ENCODE assay signal across 14 cellular contexts in genomic region chr15:45585069-45585468, GRCh38. TPM values are rescaled to one million over a fixed set of nuclear protein-coding genes. Genes with fewer than 3 reads are reported as not detected.
"Had no signal": no experiment of that assay in that cellular context is flagged by ENCODE, and none has a peak within 500 bp of the region (broad histone marks: within the 10 kb centered on the region; RNA-seq: fewer than 3 reads in every experiment).

No MANE protein-coding gene starts in this region.

- H3K27me3 ChIP-seq: adrenal gland, brain microvascular endothelial cell, ovary, SJSA1, stomach, tibial artery had no signal

- H3K27me3 Mint-ChIP-seq: activated CD8-positive, alpha-beta T cell treated with anti-CD3 and anti-CD28 coated beads for 36 hours had no signal

- H3K27ac ChIP-seq: brain microvascular endothelial cell, SJSA1, tibial artery had no signal

- DNase-seq: activated CD8-positive, alpha-beta memory T cell treated with anti-CD3 and anti-CD28 coated beads, Interleukin-2, amount 50 U/mL, for 4 hours; activated CD8-positive, alpha-beta T cell treated with anti-CD3 and anti-CD28 coated beads for 36 hours; activated T-cell treated with anti-CD3 and anti-CD28 coated beads, Interleukin-2, amount 50 U/mL, for 72 hours; adrenal gland; brain microvascular endothelial cell; left cardiac atrium; ovary; stimulated activated CD4-positive, alpha-beta T cell treated with anti-CD3 and anti-CD28 coated beads, Interleukin-4, amount 100 ng/mL, for 24 hours; stomach; tibial artery had no signal

- H3K9me3 ChIP-seq: adrenal gland, ovary, SJSA1, stomach, tibial artery had no signal

- H3K36me3 ChIP-seq: adrenal gland, brain microvascular endothelial cell, ovary, stomach, tibial artery had no signal

- H3K9me3 Mint-ChIP-seq: activated CD8-positive, alpha-beta T cell treated with anti-CD3 and anti-CD28 coated beads for 36 hours; activated T-cell treated with anti-CD3 and anti-CD28 coated beads, Interleukin-2, amount 50 U/mL, for 72 hours had no signal

- ATAC-seq: activated CD4-positive, CD25-positive, alpha-beta regulatory T cell treated with anti-CD3 and anti-CD28 coated beads, Interleukin-2, amount 50 U/mL, for 24 hours; activated CD8-positive, alpha-beta T cell treated with anti-CD3 and anti-CD28 coated beads for 36 hours; activated T-cell treated with anti-CD3 and anti-CD28 coated beads, Interleukin-2, amount 50 U/mL, for 72 hours; left cardiac atrium had no signal

- H3K4me3 ChIP-seq: adrenal gland, lung, ovary, SJSA1, stomach, tibial artery had no signal

RNA-seq across cellular contexts. Expression of gene SQOR, which starts 49.8 kb away (rescaled TPM):
- polyA plus RNA-seq: neural cell had no signal
